ENCODE assay signal across 19 cellular contexts in the genomic region with DNA sequence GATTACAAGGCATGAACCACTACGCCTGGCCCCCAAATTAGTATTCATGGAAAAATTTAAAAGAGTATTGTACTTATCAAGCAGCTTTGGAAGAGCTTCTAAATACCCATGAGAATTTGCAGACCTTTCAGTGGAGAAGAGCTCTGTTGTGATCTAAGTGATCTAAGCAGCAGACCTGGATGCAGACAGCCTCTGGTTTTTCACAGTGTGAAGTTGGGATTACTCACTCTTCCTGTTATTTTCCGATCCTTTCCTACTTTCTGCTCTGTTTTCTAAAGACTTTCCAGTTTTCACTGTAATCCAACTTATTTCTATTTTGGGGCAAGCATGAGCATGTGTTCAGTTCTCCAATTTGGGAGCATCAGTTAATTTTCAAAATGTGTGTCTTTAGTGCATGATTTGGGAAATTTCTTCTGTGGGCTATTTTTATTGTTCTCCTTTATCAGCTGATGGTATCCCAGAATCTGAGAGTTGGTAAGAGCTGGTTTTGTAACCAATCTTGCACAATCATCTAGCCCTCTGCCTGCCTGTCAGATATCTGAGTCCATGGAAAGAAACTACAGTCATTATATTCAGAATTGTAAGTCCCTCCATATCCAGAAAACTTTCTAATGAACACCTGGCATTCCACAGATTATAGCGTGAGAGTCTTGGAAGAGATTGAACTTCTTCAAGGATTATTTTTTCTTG.
A peak's percentile ranks its signal among the peaks of the same experiment; 100 is the strongest.
DNase-seq lines count a peak whose midpoint lies in the region; ATAC-seq, FAIRE-seq and TF ChIP-seq lines count a peak whose summit lies in the region.
"Had no signal": no experiment of that assay in that cellular context is flagged by ENCODE, and none has a peak within 500 bp of the region (broad histone marks: within the 10 kb centered on the region; RNA-seq: fewer than 3 reads in every experiment).

No MANE protein-coding gene starts in this region.

- POLR2A ChIA-PET in HepG2 (lab: Yijun Ruan, JAX): no interaction called here

- BruUV-seq in HepG2 (replicated peaks; lab: Mats Ljungman, UMichigan): no TSS peak

- peaks cover 0 to 6% of the 10 kb centered on the region in 2 experiments; a peak in 1 of 5 replicates for H3K27me3 ChIP-seq in HepG2 (ENCODE audit: control insufficient read depth in 1 of 2, insufficient read depth in 2 of 2, low read length in 2 of 2)
- H3K27me3 ChIP-seq: heart right ventricle had no signal

- H3K4me3 ChIP-seq in cardiac fibroblast (replicated peaks in 1 of 2; ENCODE audit: low read depth in 2 of 2, low read length in 2 of 2) (no peak overlapping the region), HepG2 (replicated peaks in 1 of 3; ENCODE audit: insufficient read depth in 1 of 3, low read depth in 2 of 3, low read length in 3 of 3) (no peak overlapping the region)
- H3K4me3 ChIP-seq: heart right ventricle had no signal

- WGBS in HepG2 (ENCODE audit: low lambda C conversion rate): 27% methylated on average over 3 of the region's 3 CpGs

- H3K4me3 Mint-ChIP-seq in stimulated activated memory B cell treated with anti-CD40 and anti-IgM and Interleukin-4, amounts not matched to agents 10 μg/mL and 1 μg/mL and 100 μg/mL, for 72 hours: no peak overlapping the region
- H3K4me3 Mint-ChIP-seq: endodermal cell; naive thymus-derived CD4-positive, alpha-beta T cell had no signal

- H3K9me3 ChIP-seq in HepG2 (ENCODE audit: low read length): no peaks in the 10 kb centered on the region
- H3K9me3 ChIP-seq: heart right ventricle had no signal

- CTCF ChIA-PET in HepG2 (lab: Yijun Ruan, JAX; ENCODE audit: low intra/inter-chr PET ratio, low total read pairs): no interaction called here

- peaks cover 13% of the 10 kb centered on the region for H3K4me1 Mint-ChIP-seq in stimulated activated memory B cell treated with anti-CD40 and anti-IgM and Interleukin-4, amounts not matched to agents 10 μg/mL and 1 μg/mL and 100 μg/mL, for 72 hours

- no peaks in the 10 kb centered on the region for H3K79me2 ChIP-seq in HepG2 (ENCODE audit: insufficient read depth, low read length)

- H3K4me1 ChIP-seq in HepG2 (ENCODE audit: insufficient read depth, low read length): no peaks in the 10 kb centered on the region

- in situ Hi-C loops in HepG2 (cut with HindIII; ENCODE audit: extremely low pct_ligation_motif_present, low pct_unique_long_range_greater_than_20kb): no loop called here

- TF ChIP-seq EP300 in HepG2 (IDR thresholded peaks at IDR 0.05; ENCODE audit: low read depth in 2 of 2, low read length in 2 of 2) (no peak), HepG2 (CRISPR knock-in tag; IDR thresholded peaks at IDR 0.05; ENCODE audit: borderline replicate concordance) (no peak)

- H2AFZ ChIP-seq in HepG2 (ENCODE audit: low read length): no peak overlapping the region

- H3K27me3 Mint-ChIP-seq in stimulated activated memory B cell treated with anti-CD40 and anti-IgM and Interleukin-4, amounts not matched to agents 10 μg/mL and 1 μg/mL and 100 μg/mL, for 72 hours: no peaks in the 10 kb centered on the region

- no peak overlapping the region for H3K27ac Mint-ChIP-seq in stimulated activated memory B cell treated with anti-CD40 and anti-IgM and Interleukin-4, amounts not matched to agents 10 μg/mL and 1 μg/mL and 100 μg/mL, for 72 hours
- H3K27ac Mint-ChIP-seq: endodermal cell; naive thymus-derived CD4-positive, alpha-beta T cell had no signal

- intact Hi-C loops in left ventricle myocardium superior (cut with micrococcal nuclease): no loop called here
- intact Hi-C loops in Right ventricle myocardium superior (cut with DNase I): no loop called here
- intact Hi-C loops in HepG2 (cut with micrococcal nuclease; ENCODE audit: unreplicated experiment): no loop called here

- peak; percentile 54 for ATAC-seq in left ventricle myocardium superior
- ATAC-seq in Right ventricle myocardium superior (ENCODE audit: poor library complexity): no peak
- ATAC-seq in HepG2: no peak
- no peak for ATAC-seq in stimulated activated memory B cell treated with anti-CD40 and anti-IgM and Interleukin-4, amounts not matched to agents 10 μg/mL and 1 μg/mL and 100 μg/mL, for 72 hours
- ATAC-seq: naive thymus-derived CD4-positive, alpha-beta T cell had no signal

- H3K9me3 Mint-ChIP-seq in stimulated activated memory B cell treated with anti-CD40 and anti-IgM and Interleukin-4, amounts not matched to agents 10 μg/mL and 1 μg/mL and 100 μg/mL, for 72 hours: no peaks in the 10 kb centered on the region
- H3K9me3 Mint-ChIP-seq: endodermal cell; naive thymus-derived CD4-positive, alpha-beta T cell had no signal

- TF ChIP-seq POLR2A in HepG2 (IDR thresholded peaks at IDR 0.05; ENCODE audit: insufficient read depth in 1 of 2, low read depth in 2 of 2, low read length in 2 of 2): no peak

- H3K36me3 Mint-ChIP-seq in stimulated activated memory B cell treated with anti-CD40 and anti-IgM and Interleukin-4, amounts not matched to agents 10 μg/mL and 1 μg/mL and 100 μg/mL, for 72 hours: no peaks in the 10 kb centered on the region

- no peaks in the 10 kb centered on the region for H4K20me1 ChIP-seq in HepG2 (ENCODE audit: insufficient read depth, low read length)

- H3K4me2 ChIP-seq in HepG2 (ENCODE audit: low read depth, low read length): no peak overlapping the region

- TF ChIP-seq CTCF in cardiac fibroblast (IDR thresholded peaks at IDR 0.05; ENCODE audit: low read depth, low read length): no peak
- TF ChIP-seq CTCF in HepG2 (CRISPR knock-in tag; IDR thresholded peaks at IDR 0.05): no peak
- no peak for TF ChIP-seq CTCF in D721Med (IDR thresholded peaks at IDR 0.05; ENCODE audit: insufficient read depth, missing control alignments)

- TF ChIP-seq RAD21 in HepG2 (CRISPR knock-in tag; IDR thresholded peaks at IDR 0.05): no peak

- no peak overlapping the region for H3K9ac ChIP-seq in HepG2 (ENCODE audit: insufficient read depth, low read depth, low read length)

- FAIRE-seq in HepG2 (lab: Jason Lieb, UNC) (no peak), D721Med (lab: Jason Lieb, UNC) (no peak)
- FAIRE-seq: urothelium cell line had no signal

- no peak for DNase-seq in left ventricle myocardium superior
- DNase-seq in Right ventricle myocardium superior: no peak
- peak; percentile 13 to 59 for DNase-seq in cardiac fibroblast (ENCODE audit: low read depth in 2 of 2)
- DNase-seq in HepG2 (ENCODE audit: low spot score): no peak
- DNase-seq in activated naive CD4-positive, alpha-beta T cell treated with anti-CD3 and anti-CD28 coated beads, Interleukin-2, amount 50 U/mL, for 16 hours: no peak
- no peak for DNase-seq in D721Med (ENCODE audit: insufficient read length, low spot score)
- no peak for DNase-seq in activated CD8-positive, alpha-beta memory T cell treated with anti-CD3 and anti-CD28 coated beads, Interleukin-2, amount 50 U/mL, for 48 hours
- DNase-seq: activated naive CD4-positive, alpha-beta T cell; endodermal cell; GOT3; heart right ventricle; naive thymus-derived CD4-positive, alpha-beta T cell; NCI-H510A; OCI-M1; stimulated activated CD4-positive, alpha-beta T cell treated with anti-CD3 and anti-CD28 coated beads, Interleukin-1b, Interleukin-23, amount 100 ng/mL, for 48 hours; SW 1271; WERI-Rb-1 had no signal

- no peak overlapping the region for H3K27ac ChIP-seq in HepG2 (ENCODE audit: extremely low read length, insufficient read depth, low read length)
- H3K27ac ChIP-seq: WERI-Rb-1 had no signal

- no peaks in the 10 kb centered on the region for H3K36me3 ChIP-seq in HepG2 (replicated peaks in 1 of 2; ENCODE audit: control insufficient read depth in 1 of 2, insufficient read depth in 2 of 2, low read length in 2 of 2)
- H3K36me3 ChIP-seq: heart right ventricle, WERI-Rb-1 had no signal

TF ChIP-seq in HepG2, 621 proteins besides CTCF, POLR2A, EP300 and RAD21:
- TF ChIP-seq, protein P1, sequence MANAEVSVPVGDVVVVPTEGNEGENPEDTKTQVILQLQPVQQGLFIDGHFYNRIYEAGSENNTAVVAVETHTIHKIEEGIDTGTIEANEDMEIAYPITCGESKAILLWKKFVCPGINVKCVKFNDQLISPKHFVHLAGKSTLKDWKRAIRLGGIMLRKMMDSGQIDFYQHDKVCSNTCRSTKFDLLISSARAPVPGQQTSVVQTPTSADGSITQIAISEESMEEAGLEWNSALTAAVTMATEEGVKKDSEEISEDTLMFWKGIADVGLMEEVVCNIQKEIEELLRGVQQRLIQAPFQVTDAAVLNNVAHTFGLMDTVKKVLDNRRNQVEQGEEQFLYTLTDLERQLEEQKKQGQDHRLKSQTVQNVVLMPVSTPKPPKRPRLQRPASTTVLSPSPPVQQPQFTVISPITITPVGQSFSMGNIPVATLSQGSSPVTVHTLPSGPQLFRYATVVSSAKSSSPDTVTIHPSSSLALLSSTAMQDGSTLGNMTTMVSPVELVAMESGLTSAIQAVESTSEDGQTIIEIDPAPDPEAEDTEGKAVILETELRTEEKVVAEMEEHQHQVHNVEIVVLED (CRISPR knock-in tag; IDR thresholded peaks at IDR 0.05; ENCODE audit: borderline replicate concordance): no peak
- TF ChIP-seq GTF3A (CRISPR knock-in tag; conservative IDR thresholded peaks at IDR 0.05) (no peak), CEBPB (IDR thresholded peaks at IDR 0.05; ENCODE audit: borderline replicate concordance, low read depth, low read length) (peak; percentile 59)

Comparison
In these comparisons a context has a peak if more than half of its experiments do, and no peak if none do; other contexts are left out.
1. DNase-seq: peak in cardiac fibroblast (2 of 2); none in left ventricle myocardium superior (single experiment), Right ventricle myocardium superior (single experiment), HepG2 (single experiment), activated naive CD4-positive, alpha-beta T cell treated with anti-CD3 and anti-CD28 coated beads, Interleukin-2, amount 50 U/mL, for 16 hours (single experiment), D721Med (single experiment) and activated CD8-positive, alpha-beta memory T cell treated with anti-CD3 and anti-CD28 coated beads, Interleukin-2, amount 50 U/mL, for 48 hours (single experiment).